ENCODE assay signal across 8 cellular contexts in the genomic region with DNA sequence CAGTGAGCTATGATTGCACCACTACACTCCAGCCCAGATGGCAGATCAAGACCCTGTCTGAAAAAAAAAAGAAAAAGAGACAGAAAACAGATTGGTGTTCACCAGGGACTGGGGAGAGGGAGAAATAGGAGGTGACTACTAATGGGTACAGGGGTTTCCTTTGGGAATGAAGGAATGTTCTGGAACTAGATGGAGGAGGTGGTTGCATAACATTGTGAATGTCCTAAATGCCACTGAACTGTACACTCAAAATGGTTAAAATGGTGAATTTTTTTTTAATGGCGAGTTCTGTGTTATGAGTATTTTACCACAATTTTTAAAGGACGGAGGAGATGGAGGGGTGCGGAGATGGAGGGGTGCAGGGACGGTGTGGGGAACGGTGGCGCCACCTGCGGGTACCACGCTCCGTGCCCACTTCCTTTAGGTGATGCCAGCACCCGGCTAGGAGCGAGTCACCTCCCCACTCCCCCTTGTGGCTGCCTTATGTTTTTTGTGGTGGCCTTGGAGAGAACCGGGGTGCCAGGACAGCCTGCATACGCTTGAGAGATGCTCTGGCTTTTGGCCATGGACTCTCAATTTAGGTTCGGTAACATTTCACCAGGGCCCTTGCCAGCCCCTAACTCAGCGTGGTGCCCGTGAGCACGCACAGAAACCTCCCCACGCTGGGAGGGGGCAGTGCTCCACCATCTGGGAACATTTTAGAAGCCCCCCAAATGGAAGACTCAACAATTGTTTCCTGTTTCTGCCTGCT. TPM values are rescaled to one million over a fixed set of nuclear protein-coding genes. Genes with fewer than 3 reads are reported as not detected.
DNase-seq lines count a peak whose midpoint lies in the region; TF ChIP-seq lines count a peak whose summit lies in the region.

No MANE protein-coding gene starts in this region.

- H3K27me3 ChIP-seq in suprapubic skin: no peaks in the 10 kb centered on the region

- H3K4me1 ChIP-seq in suprapubic skin: peaks cover 6% of the 10 kb centered on the region

- TF ChIP-seq POLR2A in suprapubic skin (IDR thresholded peaks at IDR 0.05): no peak

- DNase-seq in GM13977 (ENCODE audit: low spot score) (peak; percentile 50), T-helper 2 cell (peak in 4 of 5 experiments; percentile 31 to 90 (median 54)), amniotic epithelial cell (ENCODE audit: low read depth) (peak; percentile 25), iPS-NIHi11 (ENCODE audit: low spot score) (peak; percentile 74), suprapubic skin (ENCODE audit: low spot score in 2 of 2) (no peak)
- DNase-seq in stimulated activated CD4-positive, alpha-beta T cell treated with anti-CD3 and anti-CD28 coated beads, Interleukin-4, amount 100 ng/mL, for 24 hours: peak; percentile 71

- 26% methylated on average over 17 of the region's 18 CpGs for WGBS in suprapubic skin

- H3K4me3 ChIP-seq in suprapubic skin: no peak overlapping the region

- no peak overlapping the region for H3K27ac ChIP-seq in 22Rv1
- no peak overlapping the region for H3K27ac ChIP-seq in suprapubic skin

- in situ Hi-C loops in GM13977 (cut with MboI; ENCODE audit: low pct_unique_long_range_greater_than_20kb, low sequenced_read_pairs, unreplicated experiment): no loop called here

- H3K9me3 ChIP-seq in suprapubic skin: no peaks in the 10 kb centered on the region

- TF ChIP-seq CTCF in 22Rv1 (IDR thresholded peaks at IDR 0.05) (peak; percentile 35), GM13977 (IDR thresholded peaks at IDR 0.05; ENCODE audit: extremely low read depth, insufficient read depth, missing control alignments) (peak; percentile 82), LNCAP (IDR thresholded peaks at IDR 0.05) (peak; percentile 48), suprapubic skin (IDR thresholded peaks at IDR 0.05) (peak in 1 of 2 donors; percentile 54)

- no peak for TF ChIP-seq EP300 in suprapubic skin (IDR thresholded peaks at IDR 0.05)

- H3K36me3 ChIP-seq in suprapubic skin: no peaks in the 10 kb centered on the region

RNA-seq across cellular contexts. Expression of gene UBC, which starts 16.1 kb away (rescaled TPM):
- total RNA-seq in suprapubic skin: 1,000 to 10,000 TPM; 1,287 to 1,717 (median 1,373) TPM

RNA-seq across cellular contexts. Expression of gene SCARB1, which starts 34.7 kb away (rescaled TPM):
- 10 to 100 TPM; 25.6 to 38.1 (median 29.0) TPM for total RNA-seq in suprapubic skin

Comparison
In these comparisons a context has a peak if more than half of its experiments do, and no peak if none do; other contexts are left out.
1. DNase-seq: peak in GM13977 (single experiment), T-helper 2 cell (4 of 5), amniotic epithelial cell (single experiment), iPS-NIHi11 (single experiment) and stimulated activated CD4-positive, alpha-beta T cell treated with anti-CD3 and anti-CD28 coated beads, Interleukin-4, amount 100 ng/mL, for 24 hours (single experiment); none in suprapubic skin (0 of 2).